In genomic region chr21:15003463-15004135, GRCh38 we compare ENCODE assay signal across 13 cellular contexts.
A peak's percentile ranks its signal among the peaks of the same experiment; 100 is the strongest.
DNase-seq lines count a peak whose midpoint lies in the region; FAIRE-seq and TF ChIP-seq lines count a peak whose summit lies in the region.
"Had no signal": no experiment of that assay in that cellular context is flagged by ENCODE, and none has a peak within 500 bp of the region (broad histone marks: within the 10 kb centered on the region; RNA-seq: fewer than 3 reads in every experiment).

No MANE protein-coding gene starts in this region.

- peaks cover 96% of the 10 kb centered on the region for H3K79me2 ChIP-seq in astrocyte (ENCODE audit: insufficient read depth, low read length)

- intact Hi-C loops in tibial artery (cut with DNase I; ENCODE audit: low total_unique reads) = no loop called here

- no peak overlapping the region for H3K23ac ChIP-seq in neuronal stem cell (ENCODE audit: low read depth, low read length, poor library complexity)

- H3K4me3 ChIP-seq in astrocyte (ENCODE audit: insufficient read depth, low read depth, low read length) = no peak overlapping the region
- H3K4me3 ChIP-seq in neuronal stem cell (ENCODE audit: low read length in 2 of 2) = no peak overlapping the region
- no peak overlapping the region for H3K4me3 ChIP-seq in tibial artery
- H3K4me3 ChIP-seq: coronary artery, mucosa of descending colon had no signal

- H2BK5ac ChIP-seq in neuronal stem cell (ENCODE audit: low read length) = no peak overlapping the region

- CTCF ChIA-PET in HEK293T (lab: Yijun Ruan, JAX) = no interaction called here

- H3K9ac ChIP-seq in astrocyte (ENCODE audit: low read length) (no peak overlapping the region), neuronal stem cell (ENCODE audit: low read depth, low read length, poor library complexity) (no peak overlapping the region)

- DNase-seq in HEK293T (ENCODE audit: extremely low spot score) (peak; percentile 43), NCI-H1930 (lab: John Stamatoyannopoulos, UW) (peak; percentile 83 to 92), astrocyte (ENCODE audit: low read depth) (no peak), neuronal stem cell (ENCODE audit: low spot score) (peak; percentile 46), NCI-H446 treated with DMSO at 0.1 percent for 48 hours (lab: John Stamatoyannopoulos, UW) (no peak), tibial artery (no peak), HUDEP-2 (lab: John Stamatoyannopoulos, UW; ENCODE audit: unreplicated experiment in 76 of 76) (no peak), activated gamma-delta T cell (lab: John Stamatoyannopoulos, UW) (no peak)
- DNase-seq: NCI-H226; stimulated activated CD4-positive, alpha-beta T cell treated with anti-CD3 and anti-CD28 coated beads, Interleukin-4, amount 100 ng/mL, for 1 hour had no signal

- H3K27ac ChIP-seq in astrocyte (ENCODE audit: low read depth, low read length) = peak overlapping the region; percentile 1
- no peak overlapping the region for H3K27ac ChIP-seq in neuronal stem cell (replicated peaks; ENCODE audit: low read length)
- no peak overlapping the region for H3K27ac ChIP-seq in tibial artery
- H3K27ac ChIP-seq: coronary artery had no signal

- no peaks in the 10 kb centered on the region for H3K9me3 Mint-ChIP-seq in astrocyte (ENCODE audit: unreplicated experiment)
- H3K9me3 Mint-ChIP-seq: T-helper 1 cell treated with Interleukin-12 subunit alpha and Interleukin-12 subunit beta and Interleukin-4 antibody, amounts not matched to agents 30 μg/mL and 1 μg/mL, for 36 hours had no signal

- H3K79me1 ChIP-seq in neuronal stem cell (ENCODE audit: low read depth, low read length) = peaks cover 4% of the 10 kb centered on the region

- H3K4me3 Mint-ChIP-seq in astrocyte (ENCODE audit: unreplicated experiment) = no peak overlapping the region
- H3K4me3 Mint-ChIP-seq: T-helper 1 cell treated with Interleukin-12 subunit alpha and Interleukin-12 subunit beta and Interleukin-4 antibody, amounts not matched to agents 30 μg/mL and 1 μg/mL, for 36 hours had no signal

- peaks cover 9% of the 10 kb centered on the region for H3K36me3 Mint-ChIP-seq in astrocyte (ENCODE audit: low read depth, unreplicated experiment)

- POLR2A ChIA-PET in HEK293T (lab: Yijun Ruan, JAX) = interaction anchor here (1.2 kb wide), 1 partner anchor 479 kb away, joined by 3 read pairs; no protein-coding TSS in a partner anchor

- H3K4ac ChIP-seq in neuronal stem cell (ENCODE audit: low read length) = no peak overlapping the region

- FAIRE-seq in astrocyte (lab: Jason Lieb, UNC) = no peak

- H3K27ac Mint-ChIP-seq in astrocyte (ENCODE audit: unreplicated experiment) = no peak overlapping the region
- H3K27ac Mint-ChIP-seq: T-helper 1 cell treated with Interleukin-12 subunit alpha and Interleukin-12 subunit beta and Interleukin-4 antibody, amounts not matched to agents 30 μg/mL and 1 μg/mL, for 36 hours had no signal

- no peak overlapping the region for H2BK15ac ChIP-seq in neuronal stem cell (ENCODE audit: low read length)

- H4K91ac ChIP-seq in neuronal stem cell (ENCODE audit: low read depth, low read length, poor library complexity) = no peak overlapping the region

- H3K27me3 ChIP-seq in astrocyte (ENCODE audit: insufficient read depth, low read length) = no peaks in the 10 kb centered on the region
- H3K27me3 ChIP-seq in neuronal stem cell (ENCODE audit: control insufficient read depth in 3 of 3, insufficient read depth in 3 of 3, low read depth in 1 of 3, low read length in 3 of 3) = no peaks in the 10 kb centered on the region
- H3K27me3 ChIP-seq in tibial artery = no peaks in the 10 kb centered on the region

- H3K14ac ChIP-seq in neuronal stem cell (ENCODE audit: low read length) = no peak overlapping the region

- H3K4me1 Mint-ChIP-seq in astrocyte (ENCODE audit: low read depth, unreplicated experiment) = peaks cover 50% of the 10 kb centered on the region

- H3K36me3 ChIP-seq in astrocyte (ENCODE audit: insufficient read depth, low read length) (peaks cover 4% of the 10 kb centered on the region), neuronal stem cell (replicated peaks in 1 of 2; ENCODE audit: control insufficient read depth in 2 of 2, insufficient read depth in 2 of 2, low read length in 2 of 2) (peaks cover 0 to 12% of the 10 kb centered on the region in 2 donors), tibial artery (no peaks in the 10 kb centered on the region)

- H3K27me3 Mint-ChIP-seq in astrocyte (ENCODE audit: low read depth, unreplicated experiment) = no peaks in the 10 kb centered on the region

- H2BK120ac ChIP-seq in neuronal stem cell (ENCODE audit: low read depth, low read length) = no peak overlapping the region

- no peak overlapping the region for H2AK5ac ChIP-seq in neuronal stem cell (ENCODE audit: low read depth, low read length)

- no peak overlapping the region for H3K4me2 ChIP-seq in astrocyte (ENCODE audit: low read length)
- H3K4me2 ChIP-seq in neuronal stem cell (ENCODE audit: insufficient read depth, low read length, poor library complexity, severe bottlenecking) = no peak overlapping the region

- no peak overlapping the region for H2BK12ac ChIP-seq in neuronal stem cell (ENCODE audit: low read length)

- H3K18ac ChIP-seq in neuronal stem cell (ENCODE audit: low read length) = no peak overlapping the region

- peaks cover 47% of the 10 kb centered on the region for H3K4me1 ChIP-seq in astrocyte (ENCODE audit: insufficient read depth, low read length)
- H3K4me1 ChIP-seq in neuronal stem cell (ENCODE audit: control insufficient read depth in 2 of 2, insufficient read depth in 1 of 2, low read depth in 1 of 2, low read length in 2 of 2) = peaks cover 11 to 32% of the 10 kb centered on the region in 2 donors
- peaks cover 0 to 22% (median 9%) of the 10 kb centered on the region in 4 donors for H3K4me1 ChIP-seq in tibial artery

- H4K20me1 ChIP-seq in astrocyte (ENCODE audit: insufficient read depth, low read length) = no peaks in the 10 kb centered on the region

- H3K9me3 ChIP-seq in astrocyte (ENCODE audit: insufficient read depth, low read depth, low read length) (no peaks in the 10 kb centered on the region), neuronal stem cell (replicated peaks in 1 of 2; ENCODE audit: control insufficient read depth in 2 of 2, insufficient read depth in 1 of 2, low read depth in 1 of 2, low read length in 2 of 2) (peaks cover 0 to 6% of the 10 kb centered on the region in 2 donors), tibial artery (no peaks in the 10 kb centered on the region)
- H3K9me3 ChIP-seq: mucosa of descending colon had no signal

- no peak overlapping the region for H4K8ac ChIP-seq in neuronal stem cell (ENCODE audit: low read depth, low read length)

- H2AFZ ChIP-seq in astrocyte (ENCODE audit: low read depth, low read length) (no peak overlapping the region), neuronal stem cell (ENCODE audit: low read length) (no peak overlapping the region)

- no CpG with 5 or more reads among the region's 6 CpGs for WGBS in neuronal stem cell (ENCODE audit: extremely low coverage in 2 of 2, insufficient read length in 2 of 2, insufficient replicate concordance in 1 of 2), 2 donors

- no peak for TF ChIP-seq CTCF in astrocyte (IDR thresholded peaks at IDR 0.05; ENCODE audit: insufficient read depth, low read depth, low read length)
- TF ChIP-seq CTCF in tibial artery (IDR thresholded peaks at IDR 0.05) = no peak

TF ChIP-seq in HEK293T, 16 proteins besides CTCF, POLR2A, EP300 and RAD21:
- TF ChIP-seq PKNOX1 (IDR thresholded peaks at IDR 0.05) (peak; percentile 68), TARDBP (IDR thresholded peaks at IDR 0.05) (no peak), FOXK2 (IDR thresholded peaks at IDR 0.05) (no peak), CTBP1 (IDR thresholded peaks at IDR 0.05; ENCODE audit: borderline replicate concordance) (no peak), ZNF384 (IDR thresholded peaks at IDR 0.05) (no peak), FOXM1 (IDR thresholded peaks at IDR 0.05; ENCODE audit: borderline replicate concordance) (no peak), ARNT (IDR thresholded peaks at IDR 0.05) (no peak)

Comparison
In these comparisons a context has a peak if more than half of its experiments do, and no peak if none do; other contexts are left out.
1. DNase-seq: peak in HEK293T (single experiment), NCI-H1930 (2 of 2) and neuronal stem cell (single experiment); none in astrocyte (single experiment), NCI-H446 treated with DMSO at 0.1 percent for 48 hours (single experiment), tibial artery (0 of 2), HUDEP-2 (0 of 76) and activated gamma-delta T cell (single experiment).